1 cellular context compared by ENCODE assay signal in the genomic region with DNA sequence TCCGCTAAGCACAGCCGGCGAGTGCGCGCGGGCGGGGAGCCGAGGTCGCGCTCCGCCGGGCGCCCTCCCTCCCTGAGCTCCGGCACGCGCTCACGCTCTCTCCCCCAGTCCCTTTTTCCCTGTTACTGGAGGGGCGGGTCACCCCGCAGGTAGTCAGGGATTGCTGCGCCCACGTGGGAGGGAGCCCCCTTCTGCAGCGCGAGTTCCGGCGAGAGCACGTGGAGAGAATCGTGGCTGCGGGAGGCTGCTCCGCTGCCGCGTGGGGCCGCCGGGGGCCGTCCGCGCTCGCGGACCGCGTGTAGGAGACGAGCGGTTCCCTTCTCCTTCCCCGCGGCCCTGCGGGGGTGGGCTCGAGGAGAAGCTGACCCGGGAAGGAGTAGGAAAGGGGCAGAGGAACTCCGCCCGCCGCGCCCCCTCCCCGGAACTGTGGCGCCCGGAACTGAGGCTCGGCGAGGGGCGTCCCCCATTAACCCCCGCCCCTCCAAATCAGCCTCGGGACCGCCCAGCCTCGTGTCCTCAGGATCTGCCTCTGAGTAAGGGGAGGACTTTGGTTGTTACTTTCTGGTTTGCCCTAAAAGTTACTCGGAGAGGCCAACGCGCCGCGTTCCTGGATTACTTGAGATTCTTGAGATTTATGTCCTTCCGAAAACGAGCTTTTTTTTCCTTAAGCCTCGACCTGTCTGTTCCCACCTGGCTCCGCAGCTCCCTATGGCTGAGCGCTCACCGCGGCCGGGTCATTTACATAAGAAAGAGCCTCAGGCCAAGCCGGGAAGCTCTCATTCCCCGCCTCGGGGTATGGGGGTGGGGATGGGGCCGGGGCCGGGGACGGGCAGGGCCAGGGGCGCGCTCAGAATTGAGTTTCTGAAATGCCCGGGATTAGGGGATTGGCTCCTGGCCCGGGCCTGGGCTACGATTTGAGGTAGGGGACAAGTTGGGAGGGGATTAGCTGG.
TF ChIP-seq lines count a peak whose summit lies in the region.

No MANE protein-coding gene starts in this region.

TF ChIP-seq in K562, 482 proteins besides CTCF, POLR2A, EP300 and RAD21 (continued from another document and continues in another):
- TF ChIP-seq, protein P1, sequence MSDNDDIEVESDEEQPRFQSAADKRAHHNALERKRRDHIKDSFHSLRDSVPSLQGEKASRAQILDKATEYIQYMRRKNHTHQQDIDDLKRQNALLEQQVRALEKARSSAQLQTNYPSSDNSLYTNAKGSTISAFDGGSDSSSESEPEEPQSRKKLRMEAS (CRISPR knock-in tag; IDR thresholded peaks at IDR 0.05), result peak; percentile 96
- TF ChIP-seq HNRNPLL (IDR thresholded peaks at IDR 0.05; ENCODE audit: low read depth, low read length, poor library complexity, severe bottlenecking) (peak; percentile 29), CTBP1 (IDR thresholded peaks at IDR 0.05; ENCODE audit: borderline replicate concordance) (peak; percentile 43; the same call in 1 of the 2 replicates), HDAC1 (IDR thresholded peaks at IDR 0.05) (peak in 1 of 2 experiments; percentile 94; a peak in 2 of 4 replicates), ZNF232 (CRISPR knock-in tag; IDR thresholded peaks at IDR 0.05) (peak; percentile 72; the same call in 1 of the 2 replicates), MCM3 (IDR thresholded peaks at IDR 0.05) (no peak), ASH1L (IDR thresholded peaks at IDR 0.05; ENCODE audit: borderline replicate concordance, low read depth, partially characterized antibody) (no peak), ERF (CRISPR knock-in tag; IDR thresholded peaks at IDR 0.05) (no peak), ESRRA (IDR thresholded peaks at IDR 0.05; ENCODE audit: borderline replicate concordance, low read depth) (no peak), NRF1 (conservative IDR thresholded peaks at IDR 0.05 in 1 of 2, IDR thresholded peaks at IDR 0.05 in 1 of 2) (no peak), HNRNPH1 (optimal IDR thresholded peaks at IDR 0.05; ENCODE audit: low read depth, low read length) (no peak), DLX4 (CRISPR knock-in tag; IDR thresholded peaks at IDR 0.05) (no peak), ZNF124 (CRISPR knock-in tag; IDR thresholded peaks at IDR 0.05) (no peak), POLR3A (IDR thresholded peaks at IDR 0.05; ENCODE audit: borderline replicate concordance, extremely low read depth, insufficient read depth, insufficient read length) (no peak), RCOR1 (IDR thresholded peaks at IDR 0.05; ENCODE audit: borderline replicate concordance in 1 of 2, low read depth in 2 of 2, low read length in 2 of 2) (no peak), ZNF347 (CRISPR knock-in tag; IDR thresholded peaks at IDR 0.05; ENCODE audit: low read depth) (no peak), RERE (CRISPR knock-in tag; IDR thresholded peaks at IDR 0.05; ENCODE audit: borderline replicate concordance) (no peak), RBFOX2 (IDR thresholded peaks at IDR 0.05; ENCODE audit: low read depth, low read length) (peak; percentile 86), NR2C2 (CRISPR knock-in tag; IDR thresholded peaks at IDR 0.05) (peak; percentile 74), NR2C2 (tag; IDR thresholded peaks at IDR 0.05) (peak; percentile 36; the same call in 1 of the 2 replicates), FOXP4 (CRISPR knock-in tag; IDR thresholded peaks at IDR 0.05; ENCODE audit: borderline replicate concordance) (peak; percentile 68; the same call in 1 of the 2 replicates), L3MBTL2 (IDR thresholded peaks at IDR 0.05) (peak; percentile 89), ELF4 (CRISPR knock-in tag; IDR thresholded peaks at IDR 0.05) (no peak), KLF10 (CRISPR knock-in tag; IDR thresholded peaks at IDR 0.05) (no peak), MTF1 (CRISPR knock-in tag; IDR thresholded peaks at IDR 0.05; ENCODE audit: borderline replicate concordance) (no peak), TSC22D4 (tag; IDR thresholded peaks at IDR 0.05) (no peak), HDAC3 (IDR thresholded peaks at IDR 0.05; ENCODE audit: borderline replicate concordance, partially characterized antibody) (no peak), ZFP30 (CRISPR knock-in tag; IDR thresholded peaks at IDR 0.05; ENCODE audit: borderline replicate concordance) (no peak), CBFA2T3 (IDR thresholded peaks at IDR 0.05) (no peak), NELFE (IDR thresholded peaks at IDR 0.05; ENCODE audit: insufficient read depth, insufficient read length) (no peak), ARID3A (IDR thresholded peaks at IDR 0.05; ENCODE audit: borderline replicate concordance, low read depth, low read length) (no peak), NFATC3 (IDR thresholded peaks at IDR 0.05) (no peak), ZBTB26 (CRISPR knock-in tag; IDR thresholded peaks at IDR 0.05) (no peak)
- TF ChIP-seq, protein P2, sequence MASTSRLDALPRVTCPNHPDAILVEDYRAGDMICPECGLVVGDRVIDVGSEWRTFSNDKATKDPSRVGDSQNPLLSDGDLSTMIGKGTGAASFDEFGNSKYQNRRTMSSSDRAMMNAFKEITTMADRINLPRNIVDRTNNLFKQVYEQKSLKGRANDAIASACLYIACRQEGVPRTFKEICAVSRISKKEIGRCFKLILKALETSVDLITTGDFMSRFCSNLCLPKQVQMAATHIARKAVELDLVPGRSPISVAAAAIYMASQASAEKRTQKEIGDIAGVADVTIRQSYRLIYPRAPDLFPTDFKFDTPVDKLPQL (IDR thresholded peaks at IDR 0.05; ENCODE audit: extremely low read depth, insufficient read length), result no peak
- TF ChIP-seq, protein P3, sequence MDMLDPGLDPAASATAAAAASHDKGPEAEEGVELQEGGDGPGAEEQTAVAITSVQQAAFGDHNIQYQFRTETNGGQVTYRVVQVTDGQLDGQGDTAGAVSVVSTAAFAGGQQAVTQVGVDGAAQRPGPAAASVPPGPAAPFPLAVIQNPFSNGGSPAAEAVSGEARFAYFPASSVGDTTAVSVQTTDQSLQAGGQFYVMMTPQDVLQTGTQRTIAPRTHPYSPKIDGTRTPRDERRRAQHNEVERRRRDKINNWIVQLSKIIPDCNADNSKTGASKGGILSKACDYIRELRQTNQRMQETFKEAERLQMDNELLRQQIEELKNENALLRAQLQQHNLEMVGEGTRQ (CRISPR knock-in tag; IDR thresholded peaks at IDR 0.05), result peak; percentile 54
- TF ChIP-seq, protein P4, sequence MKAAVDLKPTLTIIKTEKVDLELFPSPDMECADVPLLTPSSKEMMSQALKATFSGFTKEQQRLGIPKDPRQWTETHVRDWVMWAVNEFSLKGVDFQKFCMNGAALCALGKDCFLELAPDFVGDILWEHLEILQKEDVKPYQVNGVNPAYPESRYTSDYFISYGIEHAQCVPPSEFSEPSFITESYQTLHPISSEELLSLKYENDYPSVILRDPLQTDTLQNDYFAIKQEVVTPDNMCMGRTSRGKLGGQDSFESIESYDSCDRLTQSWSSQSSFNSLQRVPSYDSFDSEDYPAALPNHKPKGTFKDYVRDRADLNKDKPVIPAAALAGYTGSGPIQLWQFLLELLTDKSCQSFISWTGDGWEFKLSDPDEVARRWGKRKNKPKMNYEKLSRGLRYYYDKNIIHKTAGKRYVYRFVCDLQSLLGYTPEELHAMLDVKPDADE (conservative IDR thresholded peaks at IDR 0.05; ENCODE audit: control insufficient read depth, low read depth, low read length), result peak; percentile 85
- TF ChIP-seq, protein P5, sequence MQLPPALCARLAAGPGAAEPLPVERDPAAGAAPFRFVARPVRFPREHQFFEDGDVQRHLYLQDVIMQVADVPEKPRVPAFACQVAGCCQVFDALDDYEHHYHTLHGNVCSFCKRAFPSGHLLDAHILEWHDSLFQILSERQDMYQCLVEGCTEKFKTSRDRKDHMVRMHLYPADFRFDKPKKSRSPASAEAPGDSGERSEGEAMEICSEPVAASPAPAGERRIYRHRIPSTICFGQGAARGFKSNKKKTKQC (CRISPR knock-in tag; IDR thresholded peaks at IDR 0.05), result peak; percentile 61
